8 cellular contexts compared by ENCODE assay signal in the genomic region with DNA sequence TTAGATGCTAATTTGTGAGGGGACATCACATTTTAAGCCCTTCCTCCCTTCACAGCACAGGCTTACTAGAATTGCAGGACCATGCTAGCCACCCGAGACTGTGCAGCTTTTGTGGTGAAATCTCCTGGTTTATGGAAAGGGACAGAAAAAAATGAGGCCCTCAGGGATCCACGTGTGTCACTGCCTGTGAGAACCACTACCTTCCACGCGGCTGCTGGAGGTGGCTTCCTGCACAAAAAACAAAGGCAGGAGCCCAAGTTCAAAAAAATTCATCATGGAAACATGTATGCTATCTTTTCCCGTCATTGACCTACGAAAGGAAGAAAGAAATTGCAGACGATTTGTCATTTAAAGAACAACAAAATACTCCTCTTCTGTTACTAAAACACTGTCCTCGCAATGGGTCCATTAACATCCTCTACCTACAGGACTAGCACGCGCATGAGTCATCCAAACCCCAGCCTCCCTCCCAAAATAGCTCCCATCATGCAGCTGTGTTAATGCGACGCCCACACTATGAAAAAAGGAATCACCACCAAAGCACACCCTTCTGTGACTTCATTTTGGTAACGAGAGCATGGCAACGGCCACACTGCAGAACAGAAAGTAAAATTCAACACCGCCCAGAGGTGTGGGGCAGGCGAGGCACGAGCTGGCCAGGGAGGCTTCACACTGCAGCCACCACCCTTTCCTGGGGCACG. TPM values are rescaled to one million over a fixed set of nuclear protein-coding genes. Genes with fewer than 3 reads are reported as not detected.
DNase-seq lines count a peak whose midpoint lies in the region; ATAC-seq and TF ChIP-seq lines count a peak whose summit lies in the region.

No MANE protein-coding gene starts in this region.

- no peak overlapping the region for H3K23ac ChIP-seq in trophoblast cell (ENCODE audit: low read length)

- H3K4ac ChIP-seq in trophoblast cell (ENCODE audit: low read depth, low read length), result no peak overlapping the region

- H3K36me3 ChIP-seq in trophoblast cell (ENCODE audit: control insufficient read depth in 1 of 2, insufficient read depth in 2 of 2, low read length in 2 of 2), result peaks cover 3% of the 10 kb centered on the region in 2 experiments

- no peak overlapping the region for H2AK5ac ChIP-seq in trophoblast cell (ENCODE audit: low read length)

- no peak overlapping the region for H2AFZ ChIP-seq in trophoblast cell (ENCODE audit: insufficient read depth, low read length, poor library complexity)

- H3K27me3 ChIP-seq in trophoblast cell (ENCODE audit: insufficient read depth, low read length), result no peaks in the 10 kb centered on the region

- H3K9me3 ChIP-seq in trophoblast cell (ENCODE audit: insufficient read depth, low read depth, low read length), result no peaks in the 10 kb centered on the region

- ATAC-seq in GM18519 (IDR thresholded peaks at IDR 0.05; ENCODE audit: low FRiP score, unreplicated experiment) (peak; percentile 79), HG02798 (IDR thresholded peaks at IDR 0.05; ENCODE audit: poor library complexity, unreplicated experiment) (peak; percentile 96)

- peak overlapping the region; percentile 39 for H3K14ac ChIP-seq in trophoblast cell (ENCODE audit: low read length)

- H4K12ac ChIP-seq in trophoblast cell (ENCODE audit: low read depth, low read length), result no peak overlapping the region

- POLR2A ChIA-PET in RWPE1 (lab: Yijun Ruan, JAX; ENCODE audit: low non-redundant PET), result no interaction called here

- H3K79me1 ChIP-seq in trophoblast cell (ENCODE audit: low read length), result peaks cover 14% of the 10 kb centered on the region

- peak overlapping the region; percentile 23 for H2BK120ac ChIP-seq in trophoblast cell (ENCODE audit: insufficient read depth, low read length, poor library complexity)

- peaks cover 19 to 21% of the 10 kb centered on the region in 2 experiments for H3K4me1 ChIP-seq in trophoblast cell (ENCODE audit: control insufficient read depth in 1 of 2, insufficient read depth in 2 of 2, low read length in 2 of 2)

- H4K8ac ChIP-seq in trophoblast cell (ENCODE audit: low read depth, low read length), result no peak overlapping the region

- peak overlapping the region; percentile 54 for H3K27ac ChIP-seq in RWPE1
- peak overlapping the region; percentile 54 for H3K27ac ChIP-seq in angular gyrus (ENCODE audit: low read depth, low read length)
- H3K27ac ChIP-seq in trophoblast cell (ENCODE audit: low read depth, low read length), result no peak overlapping the region

- no peak overlapping the region for H3K4me3 ChIP-seq in trophoblast cell (ENCODE audit: low read depth, low read length)

- DNase-seq in RWPE1 (ENCODE audit: low spot score), result peak; percentile 20
- DNase-seq in trophoblast cell, result no peak
- DNase-seq in GOT3 (lab: John Stamatoyannopoulos, UW), result no peak
- DNase-seq in C1 segment of cervical spinal cord (lab: John Stamatoyannopoulos, UW), result no peak
- no peak for DNase-seq in NCI-H526 (lab: John Stamatoyannopoulos, UW)

- peak overlapping the region; percentile 22 for H4K91ac ChIP-seq in trophoblast cell (ENCODE audit: low read depth, low read length)

- no peak overlapping the region for H3K9ac ChIP-seq in trophoblast cell (ENCODE audit: low read length)

- H3K79me2 ChIP-seq in trophoblast cell (ENCODE audit: control insufficient read depth, insufficient read depth, low read length, poor library complexity), result peaks cover 1% of the 10 kb centered on the region

- CTCF ChIA-PET in RWPE1 (lab: Yijun Ruan, JAX), result interaction anchor here (0.6 to 0.7 kb wide), 2 partner anchors 40 to 45 kb away, joined by 3 to 5 read pairs; no protein-coding TSS in a partner anchor

- no peak overlapping the region for H2BK5ac ChIP-seq in trophoblast cell (ENCODE audit: low read depth, low read length, poor library complexity)

- TF ChIP-seq CTCF in RWPE1 (conservative IDR thresholded peaks at IDR 0.05; ENCODE audit: low read depth), result no peak

- peak overlapping the region; percentile 5 for H3K18ac ChIP-seq in trophoblast cell (ENCODE audit: low read length)

- peak overlapping the region; percentile 19 for H2BK12ac ChIP-seq in trophoblast cell (ENCODE audit: low read length)

- WGBS in trophoblast cell (ENCODE audit: extremely low coverage, insufficient coverage, insufficient read length), result no CpG with 5 or more reads among the region's 18 CpGs

- no peak overlapping the region for H3K4me2 ChIP-seq in trophoblast cell (ENCODE audit: low read length)

RNA-seq across cellular contexts. Expression of a gene that starts 45.7 kb away (rescaled TPM):
- polyA plus RNA-seq in trophoblast cell (2013), result 0.25 and 0.26 TPM in 2 replicates
